ENCODE assay signal across 9 cellular contexts in the genomic region with DNA sequence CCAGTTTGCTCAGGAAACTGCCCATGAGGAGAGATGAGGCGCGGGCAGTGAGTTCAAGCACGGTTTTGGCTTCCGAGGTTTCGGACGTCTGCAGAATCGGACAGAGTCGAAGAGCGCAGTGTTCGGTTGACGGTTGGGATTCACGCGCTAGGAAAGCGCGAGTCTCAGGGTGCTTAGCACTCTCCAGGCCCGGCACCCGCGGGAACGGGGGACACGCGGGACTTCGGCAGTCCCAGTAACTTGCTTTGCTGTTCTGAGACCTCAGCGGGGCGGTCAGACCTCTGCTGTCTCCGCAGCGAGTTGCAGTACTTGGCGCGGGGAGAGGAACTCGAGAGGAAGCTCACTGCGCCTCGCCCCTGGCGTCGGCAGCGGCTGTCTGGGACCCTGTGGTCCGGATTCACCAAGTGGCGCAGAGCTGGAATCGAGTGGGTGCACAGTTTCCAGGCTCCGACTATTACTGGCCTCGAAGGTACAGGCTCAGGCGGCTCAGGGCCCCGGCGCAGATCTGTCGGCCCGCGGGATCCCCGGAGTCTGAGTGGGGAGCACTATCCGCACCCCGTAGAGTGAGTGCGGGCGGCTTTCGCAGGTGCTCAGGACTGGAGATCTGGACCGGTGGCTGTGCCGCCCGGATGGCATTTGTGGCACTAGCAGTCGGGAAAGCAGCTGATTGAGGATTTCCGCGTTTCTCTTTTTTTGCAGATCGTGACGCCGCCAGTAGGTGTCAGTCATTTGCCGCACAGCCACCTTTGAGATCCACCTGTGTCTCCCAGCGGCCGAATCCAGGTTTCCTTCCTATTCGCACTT. TPM values are rescaled to one million over a fixed set of nuclear protein-coding genes. Genes with fewer than 3 reads are reported as not detected.
DNase-seq lines count a peak whose midpoint lies in the region; ATAC-seq and TF ChIP-seq lines count a peak whose summit lies in the region.
"Had no signal": no experiment of that assay in that cellular context is flagged by ENCODE, and none has a peak within 500 bp of the region (broad histone marks: within the 10 kb centered on the region; RNA-seq: fewer than 3 reads in every experiment).

TSS of gene POM121L2 (minus strand) at position 128 of the 804 bp plus-strand sequence. CDS start at position 25, 103 bp downstream.

- peaks cover 62% of the 10 kb centered on the region for H3K27me3 Mint-ChIP-seq in mesothelial cell of epicardium (ENCODE audit: low read depth)

- peak within 1 kb of the TSS; percentile 81 for H3K4me3 Mint-ChIP-seq in mesothelial cell of epicardium

- no peaks in the 10 kb centered on the region for H3K36me3 Mint-ChIP-seq in mesothelial cell of epicardium

- ATAC-seq in GM21737 (IDR thresholded peaks at IDR 0.05; ENCODE audit: unreplicated experiment): no peak

- peak within 1 kb of the TSS; percentile 20 to 58 for H3K9ac ChIP-seq in duodenal mucosa (ENCODE audit: low read depth in 1 of 2, low read length in 2 of 2)

- in situ Hi-C loops in Caki2 (cut with HindIII; ENCODE audit: low pct_unique_long_range_greater_than_20kb, low sequenced_read_pairs): no loop called here

- DNase-seq in Caki2 (ENCODE audit: low read depth): peak; percentile 84
- DNase-seq in H7: peak; percentile 87
- peak; percentile 6 for DNase-seq in NCI-H2227 treated with DMSO at 0.1 percent for 48 hours (lab: John Stamatoyannopoulos, UW)
- peak; percentile 56 for DNase-seq in activated CD4-positive, alpha-beta T cell treated with anti-CD3 and anti-CD28 coated beads, Interleukin-2, amount 50 U/mL, for 1 hour
- DNase-seq in mesothelial cell of epicardium (ENCODE audit: low spot score in 2 of 2, unreplicated experiment in 2 of 2): peak; percentile 40 to 76
- peak; percentile 75 for DNase-seq in stimulated activated CD8-positive, alpha-beta memory T cell treated with anti-CD3 and anti-CD28 coated beads, Interleukin-4, amount 100 ng/mL, for 48 hours

- H3K9me3 Mint-ChIP-seq in mesothelial cell of epicardium: peaks cover 5% of the 10 kb centered on the region

- H3K4me1 ChIP-seq in duodenal mucosa (ENCODE audit: control insufficient read depth in 1 of 2, insufficient read depth in 2 of 2, low read length in 2 of 2): peaks cover 4 to 5% of the 10 kb centered on the region in 2 donors
- H3K4me1 ChIP-seq: SJSA1 had no signal

- no peaks in the 10 kb centered on the region for H3K9me3 ChIP-seq in duodenal mucosa (ENCODE audit: control insufficient read depth in 1 of 2, low read length in 2 of 2)

- peak; percentile 72 for TF ChIP-seq CTCF in mesothelial cell of epicardium (IDR thresholded peaks at IDR 0.05; ENCODE audit: unreplicated experiment)

- no peaks in the 10 kb centered on the region for H3K36me3 ChIP-seq in H7 (replicated peaks; ENCODE audit: control insufficient read depth, insufficient read depth, low read length)
- no peaks in the 10 kb centered on the region for H3K36me3 ChIP-seq in duodenal mucosa (ENCODE audit: control insufficient read depth in 1 of 2, insufficient read depth in 2 of 2, low read length in 2 of 2)
- H3K36me3 ChIP-seq: SJSA1 had no signal

- H3K27me3 ChIP-seq in H7 (ENCODE audit: control insufficient read depth, insufficient read depth, low read length): peaks cover 40% of the 10 kb centered on the region
- H3K27me3 ChIP-seq in duodenal mucosa (ENCODE audit: control insufficient read depth in 1 of 2, insufficient read depth in 2 of 2, low read length in 2 of 2): peaks cover 39 to 48% of the 10 kb centered on the region in 2 donors
- H3K27me3 ChIP-seq: SJSA1 had no signal

- H3K4me3 ChIP-seq in H7 (ENCODE audit: insufficient read depth, low read depth, low read length) (peak within 1 kb of the TSS; percentile 72), duodenal mucosa (ENCODE audit: low read depth in 1 of 2, low read length in 2 of 2) (peak within 1 kb of the TSS; percentile 74)
- H3K4me3 ChIP-seq: SJSA1 had no signal

- no peak within 1 kb of the TSS for H3K27ac Mint-ChIP-seq in mesothelial cell of epicardium

- H3K4me1 Mint-ChIP-seq in mesothelial cell of epicardium: no peaks in the 10 kb centered on the region

- H3K27ac ChIP-seq in duodenal mucosa (ENCODE audit: low read depth, low read length): no peak within 1 kb of the TSS
- H3K27ac ChIP-seq: SJSA1 had no signal

RNA-seq across cellular contexts. Expression of gene POM121L2, which starts in this region (rescaled TPM):
- not detected in 2 replicates for total RNA-seq in Caki2 (2014; rRNA removed; shearing (Covaris generic); ENCODE audit: low replicate concordance)
- total RNA-seq in H7 (2014; rRNA removed; shearing (Covaris generic)): 0.03 TPM in 1 of 2 replicates, not detected in the other
- 0.07 TPM in 1 of 3 replicates, not detected in the others for total RNA-seq in mesothelial cell of epicardium
- total RNA-seq: SJSA1 had no signal

Comparison
In these comparisons a context has a peak if more than half of its experiments do, and no peak if none do; other contexts are left out.
1. Peak in DNase-seq in Caki2; RNA of the gene not detected or under 1 TPM.
2. Peak in DNase-seq and H3K4me3 ChIP-seq in H7; RNA of the gene not detected or under 1 TPM.
3. Peak in DNase-seq in mesothelial cell of epicardium; RNA of the gene not detected or under 1 TPM.
4. DNase-seq: peak in every context shown above with its lines; median percentile 87 in H7; 84 in Caki2; 75 in stimulated activated CD8-positive, alpha-beta memory T cell treated with anti-CD3 and anti-CD28 coated beads, Interleukin-4, amount 100 ng/mL, for 48 hours; 58 in mesothelial cell of epicardium; 56 in activated CD4-positive, alpha-beta T cell treated with anti-CD3 and anti-CD28 coated beads, Interleukin-2, amount 50 U/mL, for 1 hour; 6 in NCI-H2227 treated with DMSO at 0.1 percent for 48 hours.